Comparison of ENCODE assay signal across 1 cellular context in the genomic region with DNA sequence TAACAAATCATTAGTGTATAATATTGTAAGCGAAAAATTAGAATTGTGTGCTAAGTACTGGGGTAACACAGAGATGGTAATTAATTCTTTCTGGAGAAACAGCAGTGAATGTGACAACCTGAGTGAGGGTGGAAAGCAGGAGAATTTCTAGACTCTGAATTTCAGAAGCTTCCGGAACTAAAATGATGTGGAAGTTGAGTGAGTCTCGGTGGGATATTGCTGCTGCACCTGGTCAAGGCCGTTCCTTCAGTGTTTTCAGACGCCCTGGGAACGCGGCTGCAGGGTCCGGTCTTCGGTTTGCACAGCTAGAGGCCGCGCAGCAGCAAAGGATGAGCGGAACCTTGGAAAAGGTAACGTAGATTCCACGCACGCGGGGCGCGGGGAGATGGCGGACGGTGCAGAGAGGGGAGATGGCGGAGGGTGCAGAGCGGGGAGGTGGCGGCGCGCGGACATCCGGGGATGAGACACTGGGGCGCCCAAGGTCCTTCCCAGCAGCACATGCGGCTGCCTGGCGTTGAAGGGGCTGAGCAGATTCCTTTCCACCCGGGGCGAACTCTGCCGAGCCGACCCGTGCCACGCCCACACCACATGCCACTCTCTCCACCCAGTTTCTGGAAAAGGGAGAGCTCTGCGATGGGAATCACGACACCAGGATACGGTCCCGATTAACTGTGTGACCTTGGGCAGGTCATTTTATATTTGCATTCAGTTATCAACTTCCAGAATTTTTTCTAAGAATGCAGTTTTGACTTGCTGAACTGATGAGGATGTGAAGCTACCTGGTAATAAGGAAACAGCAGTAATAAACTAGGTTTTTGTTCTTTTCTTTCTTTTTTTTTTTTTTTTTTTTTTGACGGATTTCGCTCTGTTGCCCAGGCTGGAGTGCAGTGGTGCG.
A peak's percentile ranks its signal among the peaks of the same experiment; 100 is the strongest.
TF ChIP-seq lines count a peak whose summit lies in the region.

MRPL48 (plus strand) TSS at position 232 of the 895 bp plus-strand sequence; CDS start at position 330, 98 bp downstream.

TF ChIP-seq in K562, 482 proteins besides CTCF, POLR2A, EP300 and RAD21 (continued from another document and continues in another):
- TF ChIP-seq CHD7 (IDR thresholded peaks at IDR 0.05; ENCODE audit: low read depth, low read length) (no peak), KLF6 (CRISPR knock-in tag; IDR thresholded peaks at IDR 0.05; ENCODE audit: borderline replicate concordance) (peak; percentile 53), ERF (CRISPR knock-in tag; IDR thresholded peaks at IDR 0.05) (no peak), NCOA6 (IDR thresholded peaks at IDR 0.05) (no peak), NR3C1 (CRISPR knock-in tag; IDR thresholded peaks at IDR 0.05) (no peak), SIRT6 (IDR thresholded peaks at IDR 0.05; ENCODE audit: low read depth, low read length) (no peak), ZNF217 (CRISPR knock-in tag; IDR thresholded peaks at IDR 0.05) (no peak), MEIS2 (IDR thresholded peaks at IDR 0.05; ENCODE audit: partially characterized antibody) (no peak), ETV1 (tag; conservative IDR thresholded peaks at IDR 0.05; ENCODE audit: low read depth) (peak; percentile 94), HMGXB4 (CRISPR knock-in tag; IDR thresholded peaks at IDR 0.05) (no peak; the same call in 1 of the 2 replicates), ZNF253 (CRISPR knock-in tag; conservative IDR thresholded peaks at IDR 0.05) (no peak), ZNF583 (CRISPR knock-in tag; IDR thresholded peaks at IDR 0.05) (peak; percentile 80; the same call in 1 of the 2 replicates), ZNF436 (CRISPR knock-in tag; IDR thresholded peaks at IDR 0.05) (no peak), TEAD1 (CRISPR knock-in tag; IDR thresholded peaks at IDR 0.05) (peak; percentile 23 to 83; a peak in 3 of 4 replicates), KDM2B (CRISPR knock-in tag; IDR thresholded peaks at IDR 0.05) (0 out of 2 replicates have a peak, but pooled peaks have one; percentile 44), SRSF1 (IDR thresholded peaks at IDR 0.05; ENCODE audit: low read depth, low read length) (no peak), SMARCC2 (IDR thresholded peaks at IDR 0.05; ENCODE audit: low read depth) (no peak), PHF21A (IDR thresholded peaks at IDR 0.05; ENCODE audit: borderline replicate concordance, low read depth) (peak; percentile 81), OTX1 (CRISPR knock-in tag; IDR thresholded peaks at IDR 0.05) (no peak), RNF2 (IDR thresholded peaks at IDR 0.05) (peak; percentile 69), CC2D1A (IDR thresholded peaks at IDR 0.05) (no peak; the same call in 1 of the 2 replicates), MTF1 (CRISPR knock-in tag; IDR thresholded peaks at IDR 0.05; ENCODE audit: borderline replicate concordance) (no peak), USF1 (CRISPR knock-in tag; IDR thresholded peaks at IDR 0.05) (peak; percentile 61), PURB (CRISPR knock-in tag; IDR thresholded peaks at IDR 0.05; ENCODE audit: low read depth) (no peak), UBTF (IDR thresholded peaks at IDR 0.05; ENCODE audit: borderline replicate concordance in 1 of 2, low read depth in 2 of 2, low read length in 2 of 2) (peak in 1 of 2 experiments; percentile 33; a peak in 1 of 4 replicates), STAT5A (IDR thresholded peaks at IDR 0.05; ENCODE audit: borderline replicate concordance, low read length) (no peak; the same call in 1 of the 2 replicates), PTTG1 (tag; IDR thresholded peaks at IDR 0.05; ENCODE audit: low read depth) (no peak; the same call in 1 of the 2 replicates), CBX2 (IDR thresholded peaks at IDR 0.05; ENCODE audit: insufficient read depth, low read length, poor library complexity, severe bottlenecking) (no peak), STAT5B (CRISPR knock-in tag; IDR thresholded peaks at IDR 0.05) (no peak), SMARCB1 (IDR thresholded peaks at IDR 0.05; ENCODE audit: insufficient read length, low read depth) (no peak), FOXP1 (CRISPR knock-in tag; IDR thresholded peaks at IDR 0.05) (peak; percentile 78; the same call in 1 of the 2 replicates), ELF4 (CRISPR knock-in tag; IDR thresholded peaks at IDR 0.05) (peak; percentile 64), SNIP1 (IDR thresholded peaks at IDR 0.05; ENCODE audit: low read depth) (0 out of 2 replicates have a peak, but pooled peaks have one; percentile 2), ZNF518B (CRISPR knock-in tag; IDR thresholded peaks at IDR 0.05) (no peak), ELF1 (tag; IDR thresholded peaks at IDR 0.05) (peak; percentile 56; the same call in 1 of the 2 replicates)
- TF ChIP-seq, protein P1, sequence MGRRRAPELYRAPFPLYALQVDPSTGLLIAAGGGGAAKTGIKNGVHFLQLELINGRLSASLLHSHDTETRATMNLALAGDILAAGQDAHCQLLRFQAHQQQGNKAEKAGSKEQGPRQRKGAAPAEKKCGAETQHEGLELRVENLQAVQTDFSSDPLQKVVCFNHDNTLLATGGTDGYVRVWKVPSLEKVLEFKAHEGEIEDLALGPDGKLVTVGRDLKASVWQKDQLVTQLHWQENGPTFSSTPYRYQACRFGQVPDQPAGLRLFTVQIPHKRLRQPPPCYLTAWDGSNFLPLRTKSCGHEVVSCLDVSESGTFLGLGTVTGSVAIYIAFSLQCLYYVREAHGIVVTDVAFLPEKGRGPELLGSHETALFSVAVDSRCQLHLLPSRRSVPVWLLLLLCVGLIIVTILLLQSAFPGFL (CRISPR knock-in tag; IDR thresholded peaks at IDR 0.05) = no peak
